In genomic region chr1:156504821-156505678, GRCh38 we compare ENCODE assay signal across 8 cellular contexts. TPM values are rescaled to one million over a fixed set of nuclear protein-coding genes. Genes with fewer than 3 reads are reported as not detected.
DNase-seq lines count a peak whose midpoint lies in the region; ATAC-seq, FAIRE-seq and TF ChIP-seq lines count a peak whose summit lies in the region.

No MANE protein-coding gene starts in this region.

- no peak overlapping the region for H2AFZ ChIP-seq in H1 (ENCODE audit: low read length)
- no peak overlapping the region for H2AFZ ChIP-seq in mesenchymal stem cell (ENCODE audit: low read depth, low read length)

- no peaks in the 10 kb centered on the region for H4K20me1 ChIP-seq in H1 (replicated peaks in 1 of 2; ENCODE audit: control insufficient read depth in 1 of 2, insufficient read depth in 2 of 2, low read length in 2 of 2)

- no peaks in the 10 kb centered on the region for H3K36me3 ChIP-seq in H1 (ENCODE audit: control insufficient read depth in 2 of 4, insufficient read depth in 4 of 4, low read length in 3 of 4)
- H3K36me3 ChIP-seq in mesenchymal stem cell (ENCODE audit: control insufficient read depth in 1 of 2, insufficient read depth in 2 of 2, low read depth in 1 of 2, low read length in 2 of 2) = no peaks in the 10 kb centered on the region

- TF ChIP-seq EP300 in H1 (IDR thresholded peaks at IDR 0.05; ENCODE audit: borderline replicate concordance in 1 of 2, low read depth in 2 of 2, low read length in 2 of 2) = peak in 1 of 2 experiments; percentile 73; a peak in 1 of 3 replicates

- peaks cover 12% of the 10 kb centered on the region; the same call in 1 of the 2 replicates for H3K23me2 ChIP-seq in H1 (ENCODE audit: low read depth, low read length)

- no peaks in the 10 kb centered on the region for H3K27me3 Mint-ChIP-seq in activated CD8-positive, alpha-beta memory T cell treated with anti-CD3 and anti-CD28 coated beads, Interleukin-2, amount 10 ng/mL, durations not matched to agents 7 days and 5 days

- H3K18ac ChIP-seq in H1 (ENCODE audit: extremely low read depth, low read length) (peak overlapping the region; percentile 5), mesenchymal stem cell (ENCODE audit: low read depth in 1 of 2, low read length in 2 of 2) (peak overlapping the region; percentile 95 to 98)

- H3K4ac ChIP-seq in H1 (replicated peaks; ENCODE audit: insufficient read length, low read depth, low read length) (peak overlapping the region; percentile 91), mesenchymal stem cell (ENCODE audit: low read depth in 1 of 2, low read length in 2 of 2) (peak overlapping the region; percentile 92 to 100)

- H3K4me1 Mint-ChIP-seq in activated CD8-positive, alpha-beta memory T cell treated with anti-CD3 and anti-CD28 coated beads, Interleukin-2, amount 10 ng/mL, durations not matched to agents 7 days and 5 days = peaks cover 69% of the 10 kb centered on the region

- no peak overlapping the region for H3K56ac ChIP-seq in H1 (replicated peaks; ENCODE audit: insufficient read length, low read depth, low read length)

- H2BK120ac ChIP-seq in H1 (replicated peaks; ENCODE audit: low read depth, low read length) (peak overlapping the region; percentile 98), mesenchymal stem cell (ENCODE audit: low read depth, low read length) (peak overlapping the region; percentile 99)

- H2BK5ac ChIP-seq in H1 (ENCODE audit: low read depth, low read length) (peak overlapping the region; percentile 84; the same call in 1 of the 2 replicates), mesenchymal stem cell (ENCODE audit: low read depth, low read length, poor library complexity, severe bottlenecking) (peak overlapping the region; percentile 77)

- H3K4me3 Mint-ChIP-seq in activated CD8-positive, alpha-beta memory T cell treated with anti-CD3 and anti-CD28 coated beads, Interleukin-2, amount 10 ng/mL, durations not matched to agents 7 days and 5 days = peak overlapping the region; percentile 76

- H3K4me2 ChIP-seq in H1 (ENCODE audit: insufficient read depth in 1 of 2, low read depth in 2 of 2, low read length in 2 of 2) (peak overlapping the region; percentile 67 to 70), mesenchymal stem cell (ENCODE audit: low read length, poor library complexity, severe bottlenecking) (peak overlapping the region; percentile 41)

- no peak for TF ChIP-seq RAD21 in H1 (IDR thresholded peaks at IDR 0.05 in 1 of 2, conservative IDR thresholded peaks at IDR 0.05 in 1 of 2; ENCODE audit: low read depth in 2 of 2, low read length in 2 of 2)

- POLR2A ChIA-PET in H1 (lab: Charles Lee; ENCODE audit: partially characterized antibody) = interaction anchor here (0.6 to 9.6 kb wide), 9 partner anchors 10 to 156 kb away, joined by 3 to 166 read pairs (median 5); partner anchors contain the start of gene NAXE

- H3K4me3 ChIP-seq in H1 (ENCODE audit: extremely low read depth in 1 of 4, insufficient read depth in 2 of 4, low read depth in 3 of 4, low read length in 4 of 4) (peak overlapping the region in 3 of 4 experiments; percentile 33 to 52 (median 34); a peak in 4 of 8 replicates), mesenchymal stem cell (ENCODE audit: insufficient read depth in 1 of 2, low read depth in 1 of 2, low read length in 2 of 2) (peak overlapping the region; percentile 0 to 54)

- DNase-seq in HUDEP-2 (lab: John Stamatoyannopoulos, UW; ENCODE audit: unreplicated experiment in 76 of 76) (peak in 74 of 76 experiments; percentile 49 to 98 (median 92)), NOMO-1 treated with DMSO at 0.1 percent for 48 hours (lab: John Stamatoyannopoulos, UW; ENCODE audit: unreplicated experiment) (peak; percentile 97), H1 (ENCODE audit: low read depth in 1 of 2, low spot score in 2 of 2) (peak; percentile 93 to 95), mesenchymal stem cell (peak; percentile 99)
- DNase-seq in activated CD8-positive, alpha-beta memory T cell treated with anti-CD3 and anti-CD28 coated beads, Interleukin-2, amount 10 ng/mL, durations not matched to agents 7 days and 5 days = peak; percentile 99
- peak; percentile 96 for DNase-seq in stimulated activated CD8-positive, alpha-beta memory T cell treated with anti-CD3 and anti-CD28 coated beads, Interleukin-12 subunit alpha, Interleukin-12 subunit beta, amount 100 ng/mL, for 1 hour (ENCODE audit: low read depth)

- H3K9me3 Mint-ChIP-seq in activated CD8-positive, alpha-beta memory T cell treated with anti-CD3 and anti-CD28 coated beads, Interleukin-2, amount 10 ng/mL, durations not matched to agents 7 days and 5 days (ENCODE audit: low read depth) = no peaks in the 10 kb centered on the region

- no peak for FAIRE-seq in H1 (lab: Jason Lieb, UNC)

- peak overlapping the region; percentile 79 for H3K27ac ChIP-seq in C4-2B
- peak overlapping the region; percentile 53; the same call in 1 of the 2 replicates for H3K27ac ChIP-seq in H1 (ENCODE audit: low read depth, low read length)
- peak overlapping the region; percentile 98 for H3K27ac ChIP-seq in mesenchymal stem cell (ENCODE audit: low read length, poor library complexity, severe bottlenecking)

- WGBS in H1 (ENCODE audit: extremely low coverage in 1 of 2, insufficient coverage in 1 of 2, insufficient read length in 1 of 2, insufficient replicate concordance in 2 of 2, low coverage in 1 of 2, low lambda C conversion rate in 2 of 2, missing lambda C conversion rate in 1 of 2), 2 experiments = 12% methylated on average over 37 of the region's 45 CpGs; no CpG with 5 or more reads in 1 of the 2 experiments
- 8% methylated on average over 40 of the region's 45 CpGs for WGBS in mesenchymal stem cell

- peak overlapping the region; percentile 97 for H3K27ac Mint-ChIP-seq in activated CD8-positive, alpha-beta memory T cell treated with anti-CD3 and anti-CD28 coated beads, Interleukin-2, amount 10 ng/mL, durations not matched to agents 7 days and 5 days

- H4K8ac ChIP-seq in H1 (ENCODE audit: extremely low read depth, insufficient read depth, low read length) (peak overlapping the region; percentile 87), mesenchymal stem cell (ENCODE audit: low read length) (peak overlapping the region; percentile 99)

- H3K23ac ChIP-seq in H1 (ENCODE audit: insufficient read length) = peak overlapping the region; percentile 52
- H3K23ac ChIP-seq in mesenchymal stem cell (ENCODE audit: low read length in 2 of 2) = peak overlapping the region; percentile 66 to 95

- H3K9ac ChIP-seq in H1 (replicated peaks in 1 of 4; ENCODE audit: extremely low read depth in 1 of 4, low read depth in 3 of 4, low read length in 3 of 4) (peak overlapping the region in 3 of 4 experiments; percentile 35 to 76 (median 48); a peak in 6 of 7 replicates), mesenchymal stem cell (ENCODE audit: low read length) (peak overlapping the region; percentile 94)

- H2BK12ac ChIP-seq in H1 (ENCODE audit: low read depth, low read length) (peak overlapping the region; percentile 97), mesenchymal stem cell (ENCODE audit: low read length in 2 of 2) (peak overlapping the region; percentile 95 to 100)

- CTCF ChIA-PET in activated CD8-positive, alpha-beta memory T cell treated with anti-CD3 and anti-CD28 coated beads, Interleukin-2, amount 10 ng/mL, durations not matched to agents 7 days and 5 days (lab: Charles Lee) = interaction anchor here (0.8 to 18.2 kb wide), 8 partner anchors 20 to 221 kb away, joined by 3 to 372 read pairs (median 5); partner anchors contain the start of genes IQGAP3 and NAXE
- CTCF ChIA-PET in H1 (lab: Charles Lee; ENCODE audit: partially characterized antibody) = interaction anchor here (0.6 to 17.4 kb wide), 11 partner anchors 10 to 171 kb away, joined by 3 to 236 read pairs (median 4); partner anchors contain the start of gene TTC24

- H3K27me3 ChIP-seq in H1 (replicated peaks in 1 of 4; ENCODE audit: control insufficient read depth in 3 of 4, extremely low read depth in 1 of 4, insufficient read depth in 3 of 4, low read length in 3 of 4) (no peaks in the 10 kb centered on the region; a peak in 1 of 7 replicates), mesenchymal stem cell (ENCODE audit: control insufficient read depth in 1 of 2, insufficient read depth in 1 of 2, low read length in 2 of 2) (no peaks in the 10 kb centered on the region)

- H2AK5ac ChIP-seq in H1 (ENCODE audit: low read depth, low read length) (peak overlapping the region; percentile 34; the same call in 1 of the 2 replicates), mesenchymal stem cell (ENCODE audit: low read length, severe bottlenecking) (peak overlapping the region; percentile 95)

- H3K79me1 ChIP-seq in H1 (ENCODE audit: low read depth, low read length) (no peaks in the 10 kb centered on the region), mesenchymal stem cell (replicated peaks; ENCODE audit: low read length, poor library complexity, severe bottlenecking) (no peaks in the 10 kb centered on the region)

- ATAC-seq in GM19452 (IDR thresholded peaks at IDR 0.05; ENCODE audit: unreplicated experiment) = peak; percentile 36
- ATAC-seq in activated CD8-positive, alpha-beta memory T cell treated with anti-CD3 and anti-CD28 coated beads, Interleukin-2, amount 10 ng/mL, durations not matched to agents 7 days and 5 days = peak; percentile 35

- H3K14ac ChIP-seq in H1 (ENCODE audit: insufficient read length) (no peak overlapping the region), mesenchymal stem cell (ENCODE audit: low read length in 2 of 2) (peak overlapping the region in 1 of 2 experiments; percentile 93)

- H4K5ac ChIP-seq in H1 (ENCODE audit: insufficient read length, low read depth, low read length) = peak overlapping the region; percentile 92

- H3K4me1 ChIP-seq in H1 (replicated peaks in 1 of 4; ENCODE audit: control insufficient read depth in 3 of 4, insufficient read depth in 4 of 4, low read length in 3 of 4) = peaks cover 16 to 34% (median 27%) of the 10 kb centered on the region in 4 experiments
- peaks cover 27% of the 10 kb centered on the region for H3K4me1 ChIP-seq in mesenchymal stem cell (ENCODE audit: control insufficient read depth, insufficient read depth, low read depth, low read length)

- peak overlapping the region; percentile 85 for H2BK15ac ChIP-seq in H1 (ENCODE audit: low read length)
- peak overlapping the region; percentile 99 for H2BK15ac ChIP-seq in mesenchymal stem cell (ENCODE audit: low read depth, poor library complexity, severe bottlenecking)

- H4K91ac ChIP-seq in H1 (replicated peaks; ENCODE audit: insufficient read length, low read length) (peak overlapping the region; percentile 99), mesenchymal stem cell (ENCODE audit: low read length) (peak overlapping the region; percentile 100)

- H2BK20ac ChIP-seq in H1 (ENCODE audit: low read length) = peak overlapping the region; percentile 94; the same call in 1 of the 2 replicates

- no peak for TF ChIP-seq CTCF in C4-2B (conservative IDR thresholded peaks at IDR 0.05)
- TF ChIP-seq CTCF in H1 (IDR thresholded peaks at IDR 0.05; ENCODE audit: control extremely low read depth in 1 of 3, insufficient read depth in 1 of 3, low read depth in 1 of 3, low read length in 3 of 3) = no peak

- H3K36me3 Mint-ChIP-seq in activated CD8-positive, alpha-beta memory T cell treated with anti-CD3 and anti-CD28 coated beads, Interleukin-2, amount 10 ng/mL, durations not matched to agents 7 days and 5 days = peaks cover 4% of the 10 kb centered on the region

- peak in 1 of 2 experiments; percentile 70; a peak in 2 of 3 replicates for TF ChIP-seq POLR2A in H1 (IDR thresholded peaks at IDR 0.05; ENCODE audit: control extremely low read depth in 1 of 2, low read depth in 2 of 2, low read length in 2 of 2)

- no peaks in the 10 kb centered on the region; a peak in 1 of 4 replicates for H3K9me3 ChIP-seq in H1 (ENCODE audit: insufficient read depth in 2 of 2, low read depth in 1 of 2, low read length in 1 of 2)
- no peaks in the 10 kb centered on the region for H3K9me3 ChIP-seq in mesenchymal stem cell (ENCODE audit: control insufficient read depth, low read length)

- H3K79me2 ChIP-seq in H1 (ENCODE audit: control insufficient read depth in 1 of 2, insufficient read depth in 2 of 2, low read length in 2 of 2) = no peaks in the 10 kb centered on the region

RNA-seq across cellular contexts. Expression of gene MEF2D, which starts 4.5 kb away (rescaled TPM):
- total RNA-seq in activated CD8-positive, alpha-beta memory T cell treated with anti-CD3 and anti-CD28 coated beads, Interleukin-2, amount 10 ng/mL, durations not matched to agents 7 days and 5 days = 10 to 100 TPM; 57.1 to 63.1 TPM
- total RNA-seq in H1 (2021; fragmentation: NEBNext Ultra II Directional; extraction: Animal tissue kit (Norgen Biotek cat#: 25700)) = 17.3 and 19.5 TPM in 2 replicates
- polyA plus RNA-seq in H1 (2011; rRNA removed) = 20.3 and 44.4 TPM in 2 replicates
- polyA plus RNA-seq in H1 (2011; cell fraction: cytosol; rRNA removed) = 12.4 TPM
- 19.5 TPM for polyA plus RNA-seq in H1 (2011; cell fraction: nucleus; rRNA removed)
- 10.3 to 14.6 TPM (median 12.8 TPM) in 4 replicates for polyA plus RNA-seq in H1 (2012, experiment 1 of 2)
- polyA plus RNA-seq in H1 (2012, experiment 2 of 2) = 8.1 TPM
- polyA plus RNA-seq in H1 (2013, experiment 1 of 2) = 9.1 TPM
- polyA plus RNA-seq in H1 (2013, experiment 2 of 2) = 8.8 TPM
- 6.7 and 7.7 TPM in 2 replicates for polyA minus RNA-seq in H1 (2011; rRNA and poly(A)+ RNA removed)
- 14.5 TPM for polyA minus RNA-seq in H1 (2011; cell fraction: cytosol; rRNA and poly(A)+ RNA removed)
- polyA minus RNA-seq in H1 (2011; cell fraction: nucleus; rRNA and poly(A)+ RNA removed) = 9.3 TPM
- polyA plus RNA-seq in mesenchymal stem cell (2013, experiment 1 of 2) = 38.6 TPM
- polyA plus RNA-seq in mesenchymal stem cell (2013, experiment 2 of 2) = 34.2 TPM

Comparison
In these comparisons a context has a peak if more than half of its experiments do, and no peak if none do; other contexts are left out.
1. Peak in every context shown above with its lines: DNase-seq, ATAC-seq, H3K4me3 ChIP-seq and H3K27ac ChIP-seq.